2 cellular contexts compared by ENCODE assay signal in the genomic region with DNA sequence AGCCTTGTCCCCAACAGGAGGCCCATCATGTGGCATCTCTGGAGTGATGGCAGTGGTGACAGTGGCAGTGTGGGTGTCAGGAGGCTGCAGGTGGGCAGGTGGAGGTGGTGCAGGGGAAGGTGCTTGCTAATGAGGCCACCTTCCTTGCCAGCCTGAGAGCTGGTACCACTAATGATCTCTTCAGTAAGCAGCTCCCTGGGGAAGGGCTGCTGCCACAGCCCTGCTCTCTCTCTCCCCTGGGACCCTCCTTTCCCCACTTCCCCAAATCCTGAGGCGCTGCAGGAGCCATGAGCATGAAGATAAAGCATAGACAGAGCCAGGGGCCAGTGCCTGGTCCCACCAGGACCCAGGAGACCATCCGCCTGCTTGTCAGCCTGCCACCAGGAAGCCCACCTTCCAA.
DNase-seq lines count a peak whose midpoint lies in the region; ATAC-seq and TF ChIP-seq lines count a peak whose summit lies in the region.
"Not testable (repeated sequence)": the region's sequence is repeated elsewhere in the genome, so short reads cannot be mapped to it uniquely, and the experiment has no call there.

No MANE protein-coding gene starts in this region.

- not testable (repeated sequence) for DNase-seq in activated B cell treated with CpG ODN at 0.5 μM for 24 hours; stimulated activated naive B cell treated with anti-CD40 and anti-IgM and Interleukin-4, amounts not matched to agents 10 μg/mL and 1 μg/mL and 100 μg/mL, for 72 hours

- TF ChIP-seq CTCF in activated B cell treated with CpG ODN at 0.5 μM for 24 hours (IDR thresholded peaks at IDR 0.05): not testable (repeated sequence)

- not testable (repeated sequence) for H3K4me1 Mint-ChIP-seq in activated B cell treated with CpG ODN at 0.5 μM for 24 hours; stimulated activated naive B cell treated with anti-CD40 and anti-IgM and Interleukin-4, amounts not matched to agents 10 μg/mL and 1 μg/mL and 100 μg/mL, for 72 hours

- not testable (repeated sequence) for H3K4me3 Mint-ChIP-seq in activated B cell treated with CpG ODN at 0.5 μM for 24 hours; stimulated activated naive B cell treated with anti-CD40 and anti-IgM and Interleukin-4, amounts not matched to agents 10 μg/mL and 1 μg/mL and 100 μg/mL, for 72 hours

- CTCF ChIA-PET in activated B cell treated with CpG ODN at 0.5 μM for 24 hours (lab: Charles Lee): not testable (repeated sequence)

- intact Hi-C loops in activated B cell treated with CpG ODN at 0.5 μM for 24 hours (cut with micrococcal nuclease): not testable (repeated sequence)

- H3K9me3 Mint-ChIP-seq in activated B cell treated with CpG ODN at 0.5 μM for 24 hours; stimulated activated naive B cell treated with anti-CD40 and anti-IgM and Interleukin-4, amounts not matched to agents 10 μg/mL and 1 μg/mL and 100 μg/mL, for 72 hours: not testable (repeated sequence)

- ATAC-seq in activated B cell treated with CpG ODN at 0.5 μM for 24 hours (ENCODE audit: low read depth): peak; percentile 52
- peak; percentile 38 to 57 for ATAC-seq in stimulated activated naive B cell treated with anti-CD40 and anti-IgM and Interleukin-4, amounts not matched to agents 10 μg/mL and 1 μg/mL and 100 μg/mL, for 72 hours (replicated peaks)

- H3K27ac Mint-ChIP-seq in activated B cell treated with CpG ODN at 0.5 μM for 24 hours; stimulated activated naive B cell treated with anti-CD40 and anti-IgM and Interleukin-4, amounts not matched to agents 10 μg/mL and 1 μg/mL and 100 μg/mL, for 72 hours: not testable (repeated sequence)

- H3K27me3 Mint-ChIP-seq in activated B cell treated with CpG ODN at 0.5 μM for 24 hours; stimulated activated naive B cell treated with anti-CD40 and anti-IgM and Interleukin-4, amounts not matched to agents 10 μg/mL and 1 μg/mL and 100 μg/mL, for 72 hours: not testable (repeated sequence)

- POLR2A ChIA-PET in activated B cell treated with CpG ODN at 0.5 μM for 24 hours (lab: Charles Lee): not testable (repeated sequence)

- H3K36me3 Mint-ChIP-seq in activated B cell treated with CpG ODN at 0.5 μM for 24 hours (ENCODE audit: low read depth); stimulated activated naive B cell treated with anti-CD40 and anti-IgM and Interleukin-4, amounts not matched to agents 10 μg/mL and 1 μg/mL and 100 μg/mL, for 72 hours: not testable (repeated sequence)
